Comparison of ENCODE assay signal across 21 cellular contexts in genomic region chr3:194787072-194787471, GRCh38.
DNase-seq lines count a peak whose midpoint lies in the region; ATAC-seq, FAIRE-seq and TF ChIP-seq lines count a peak whose summit lies in the region.
"Had no signal": no experiment of that assay in that cellular context is flagged by ENCODE, and none has a peak within 500 bp of the region (broad histone marks: within the 10 kb centered on the region; RNA-seq: fewer than 3 reads in every experiment).

No MANE protein-coding gene starts in this region.

- no peaks in the 10 kb centered on the region for H3K36me3 Mint-ChIP-seq in dendritic cell treated with granulocyte-macrophage colony-stimulating factor and Interleukin-4, amounts not matched to agents 40 ng/mL and 50 ng/mL, for 4 days (ENCODE audit: low read depth)
- H3K36me3 Mint-ChIP-seq: CD4-positive, CD25-positive, alpha-beta regulatory T cell; CD8-positive, alpha-beta memory T cell had no signal

- TF ChIP-seq EP300 in K562 (IDR thresholded peaks at IDR 0.05; ENCODE audit: low read length), result no peak

- in situ Hi-C loops in K562 (cut with MboI), result no loop called here

- no peaks in the 10 kb centered on the region for H3K9me1 ChIP-seq in K562 (ENCODE audit: control insufficient read depth, insufficient read depth, low read length)

- WGBS in K562 (ENCODE audit: insufficient coverage, low coverage, missing lambda C conversion rate), result no CpG with 5 or more reads among the region's 2 CpGs

- no peak for DNase-seq in K562 (ENCODE audit: extremely low read depth in 1 of 4, low spot score in 3 of 4)
- peak; percentile 27 for DNase-seq in islet precursor cell
- no peak for DNase-seq in NCI-H226
- no peak for DNase-seq in SJCRH30
- DNase-seq: ACHN; BE2C; C1 segment of cervical spinal cord; CD4-positive, CD25-positive, alpha-beta regulatory T cell; CD8-positive, alpha-beta memory T cell; COR-L47; DMS53; DND-41; EL; HCEC 1CT; IMR-90 had no signal

- H3K9ac ChIP-seq in K562 (ENCODE audit: insufficient read depth in 1 of 2, low read depth in 2 of 2, low read length in 2 of 2), result no peak overlapping the region

- H2AFZ ChIP-seq in K562 (ENCODE audit: low read depth, low read length), result no peak overlapping the region

- H3K36me3 ChIP-seq in K562 (ENCODE audit: control insufficient read depth, insufficient read depth, low read length), result no peaks in the 10 kb centered on the region
- H3K36me3 ChIP-seq in SJCRH30, result no peaks in the 10 kb centered on the region
- H3K36me3 ChIP-seq: BE2C had no signal

- peak overlapping the region; percentile 22 for H3K27ac Mint-ChIP-seq in dendritic cell treated with granulocyte-macrophage colony-stimulating factor and Interleukin-4, amounts not matched to agents 40 ng/mL and 50 ng/mL, for 4 days
- H3K27ac Mint-ChIP-seq: CD8-positive, alpha-beta memory T cell had no signal

- H3K9me3 Mint-ChIP-seq in dendritic cell treated with granulocyte-macrophage colony-stimulating factor and Interleukin-4, amounts not matched to agents 40 ng/mL and 50 ng/mL, for 4 days, result no peaks in the 10 kb centered on the region
- H3K9me3 Mint-ChIP-seq: CD4-positive, CD25-positive, alpha-beta regulatory T cell; CD8-positive, alpha-beta memory T cell had no signal

- no peak for TF ChIP-seq POLR2A in K562 (conservative IDR thresholded peaks at IDR 0.05)

- POLR2A ChIA-PET in K562 (lab: Yijun Ruan, JAX), result no interaction called here

- no TSS peak for BruUV-seq in K562 (replicated peaks; lab: Mats Ljungman, UMichigan)

- H3K27ac ChIP-seq in K562 (ENCODE audit: extremely low read depth, low read depth, low read length), result no peak overlapping the region
- H3K27ac ChIP-seq in SJCRH30, result no peak overlapping the region

- H3K4me3 Mint-ChIP-seq in dendritic cell treated with granulocyte-macrophage colony-stimulating factor and Interleukin-4, amounts not matched to agents 40 ng/mL and 50 ng/mL, for 4 days, result no peak overlapping the region
- H3K4me3 Mint-ChIP-seq: CD4-positive, CD25-positive, alpha-beta regulatory T cell; CD8-positive, alpha-beta memory T cell had no signal

- no peak for TF ChIP-seq RAD21 in K562 (CRISPR knock-in tag; conservative IDR thresholded peaks at IDR 0.05 in 1 of 2, IDR thresholded peaks at IDR 0.05 in 1 of 2)

- FAIRE-seq in K562 (lab: Jason Lieb, UNC), result no peak
- FAIRE-seq: A204.1, GM12878, GM19239, HTR-8/SVneo had no signal

- H3K9me3 ChIP-seq in K562 (replicated peaks; ENCODE audit: control insufficient read depth, insufficient read depth, low read depth, low read length) (no peaks in the 10 kb centered on the region), SJCRH30 (replicated peaks) (no peaks in the 10 kb centered on the region)
- H3K9me3 ChIP-seq: BE2C had no signal

- H3K79me2 ChIP-seq in K562 (ENCODE audit: control insufficient read depth, insufficient read depth, low read length), result no peaks in the 10 kb centered on the region

- H3K4me1 ChIP-seq in K562 (replicated peaks in 1 of 2; ENCODE audit: control insufficient read depth in 2 of 2, insufficient read depth in 2 of 2, low read length in 2 of 2) (no peaks in the 10 kb centered on the region), SJCRH30 (no peaks in the 10 kb centered on the region)
- H3K4me1 ChIP-seq: BE2C had no signal

- no peak for ATAC-seq in K562
- ATAC-seq in HG03039 (IDR thresholded peaks at IDR 0.05; ENCODE audit: unreplicated experiment), result no peak
- ATAC-seq: GM12878 had no signal

- no peak for TF ChIP-seq CTCF in K562 (IDR thresholded peaks at IDR 0.05 in 2 of 3, conservative IDR thresholded peaks at IDR 0.05 in 1 of 3; ENCODE audit: insufficient read depth in 2 of 3, low read depth in 1 of 3, low read length in 3 of 3)

- H3K4me3 ChIP-seq in K562 (no peak overlapping the region), SJCRH30 (no peak overlapping the region)
- H3K4me3 ChIP-seq: GM12878 had no signal

- intact Hi-C loops in K562 (cut with micrococcal nuclease), result no loop called here
- intact Hi-C loops in dendritic cell treated with granulocyte-macrophage colony-stimulating factor and Interleukin-4, amounts not matched to agents 40 ng/mL and 50 ng/mL, for 4 days (cut with micrococcal nuclease), result loop anchor here (10.0 kb wide), 1 partner anchor 102 kb away; the partner anchor contains the start of gene FAM43A

- H3K27me3 ChIP-seq in K562 (ENCODE audit: control insufficient read depth in 2 of 2, insufficient read depth in 2 of 2, low read length in 2 of 2) (peaks cover 5 to 27% of the 10 kb centered on the region in 2 experiments; a peak in 4 of 5 replicates), SJCRH30 (no peaks in the 10 kb centered on the region)
- H3K27me3 ChIP-seq: BE2C had no signal

- no peaks in the 10 kb centered on the region for H4K20me1 ChIP-seq in K562 (replicated peaks; ENCODE audit: control insufficient read depth, insufficient read depth, low read length)

- CTCF ChIA-PET in K562 (lab: Yijun Ruan, JAX; ENCODE audit: low intra/inter-chr PET ratio), result no interaction called here

- H3K4me2 ChIP-seq in K562 (ENCODE audit: insufficient read depth, low read length), result no peak overlapping the region

- no peaks in the 10 kb centered on the region for H3K27me3 Mint-ChIP-seq in dendritic cell treated with granulocyte-macrophage colony-stimulating factor and Interleukin-4, amounts not matched to agents 40 ng/mL and 50 ng/mL, for 4 days

- peaks cover 38% of the 10 kb centered on the region for H3K4me1 Mint-ChIP-seq in dendritic cell treated with granulocyte-macrophage colony-stimulating factor and Interleukin-4, amounts not matched to agents 40 ng/mL and 50 ng/mL, for 4 days (ENCODE audit: low read depth)
- H3K4me1 Mint-ChIP-seq: CD8-positive, alpha-beta memory T cell had no signal

TF ChIP-seq in K562, 482 proteins besides CTCF, POLR2A, EP300 and RAD21:
- TF ChIP-seq NRF1 (conservative IDR thresholded peaks at IDR 0.05 in 1 of 2, IDR thresholded peaks at IDR 0.05 in 1 of 2) (no peak), SPI1 (IDR thresholded peaks at IDR 0.05; ENCODE audit: borderline replicate concordance, low read depth, low read length) (0 out of 2 replicates have a peak, but pooled peaks have one; percentile 2)
